Comparison of ENCODE assay signal across 20 cellular contexts in genomic region chr11:68533945-68534344, GRCh38.
A peak's percentile ranks its signal among the peaks of the same experiment; 100 is the strongest.
DNase-seq lines count a peak whose midpoint lies in the region; ATAC-seq and TF ChIP-seq lines count a peak whose summit lies in the region.
"Had no signal": no experiment of that assay in that cellular context is flagged by ENCODE, and none has a peak within 500 bp of the region (broad histone marks: within the 10 kb centered on the region; RNA-seq: fewer than 3 reads in every experiment).

No MANE protein-coding gene starts in this region.

- no CpG with 5 or more reads among the region's 7 CpGs for WGBS in trophoblast cell (ENCODE audit: extremely low coverage, insufficient coverage, insufficient read length)

- H3K4me3 ChIP-seq in trophoblast cell (ENCODE audit: low read depth, low read length) (no peak overlapping the region), osteoblast (ENCODE audit: insufficient read depth, low read length) (no peak overlapping the region)
- H3K4me3 ChIP-seq: dorsolateral prefrontal cortex, SJCRH30 had no signal

- H2AFZ ChIP-seq in trophoblast cell (ENCODE audit: insufficient read depth, low read length, poor library complexity) (no peak overlapping the region), osteoblast (ENCODE audit: low read length) (no peak overlapping the region)

- peak overlapping the region; percentile 11 for H3K27ac Mint-ChIP-seq in activated CD4-positive, alpha-beta T cell treated with anti-CD3 and anti-CD28 coated beads, Interleukin-2, amount 10 ng/mL, durations not matched to agents 7 days and 5 days
- H3K27ac Mint-ChIP-seq in HFFc6, result peak overlapping the region; percentile 61; the same call in 1 of the 2 replicates
- peak overlapping the region; percentile 83 for H3K27ac Mint-ChIP-seq in activated naive CD8-positive, alpha-beta T cell treated with anti-CD3 and anti-CD28 coated beads, Interleukin-2, amount 50 U/mL, for 24 hours

- H3K18ac ChIP-seq in trophoblast cell (ENCODE audit: low read length), result peak overlapping the region; percentile 89

- POLR2A ChIA-PET in activated CD4-positive, alpha-beta T cell treated with anti-CD3 and anti-CD28 coated beads, Interleukin-2, amount 10 ng/mL, durations not matched to agents 7 days and 5 days (lab: Charles Lee), result no interaction called here

- peaks cover 20% of the 10 kb centered on the region for H3K4me1 Mint-ChIP-seq in activated CD4-positive, alpha-beta T cell treated with anti-CD3 and anti-CD28 coated beads, Interleukin-2, amount 10 ng/mL, durations not matched to agents 7 days and 5 days
- peaks cover 6% of the 10 kb centered on the region for H3K4me1 Mint-ChIP-seq in HFFc6 (ENCODE audit: low read depth)
- H3K4me1 Mint-ChIP-seq in activated naive CD8-positive, alpha-beta T cell treated with anti-CD3 and anti-CD28 coated beads, Interleukin-2, amount 50 U/mL, for 24 hours, result peaks cover 39% of the 10 kb centered on the region

- no peak overlapping the region for H3K4me3 Mint-ChIP-seq in activated CD4-positive, alpha-beta T cell treated with anti-CD3 and anti-CD28 coated beads, Interleukin-2, amount 10 ng/mL, durations not matched to agents 7 days and 5 days
- no peak overlapping the region for H3K4me3 Mint-ChIP-seq in HFFc6
- no peak overlapping the region for H3K4me3 Mint-ChIP-seq in activated naive CD8-positive, alpha-beta T cell treated with anti-CD3 and anti-CD28 coated beads, Interleukin-2, amount 50 U/mL, for 24 hours

- H3K27me3 ChIP-seq in trophoblast cell (ENCODE audit: insufficient read depth, low read length), result no peaks in the 10 kb centered on the region
- no peaks in the 10 kb centered on the region for H3K27me3 ChIP-seq in osteoblast (ENCODE audit: insufficient read depth, low read length)
- H3K27me3 ChIP-seq: BE2C, dorsolateral prefrontal cortex, SJCRH30 had no signal

- peaks cover 2% of the 10 kb centered on the region for H3K79me1 ChIP-seq in trophoblast cell (ENCODE audit: low read length)

- ATAC-seq in activated naive CD8-positive, alpha-beta T cell treated with anti-CD3 and anti-CD28 coated beads, Interleukin-2, amount 50 U/mL, for 24 hours, result peak; percentile 68
- ATAC-seq: PC-3 had no signal

- no peak overlapping the region for H2BK120ac ChIP-seq in trophoblast cell (ENCODE audit: insufficient read depth, low read length, poor library complexity)

- no peak overlapping the region for H2BK5ac ChIP-seq in trophoblast cell (ENCODE audit: low read depth, low read length, poor library complexity)

- H3K27me3 Mint-ChIP-seq in activated CD4-positive, alpha-beta T cell treated with anti-CD3 and anti-CD28 coated beads, Interleukin-2, amount 10 ng/mL, durations not matched to agents 7 days and 5 days, result no peaks in the 10 kb centered on the region
- H3K27me3 Mint-ChIP-seq in HFFc6 (ENCODE audit: insufficient read depth), result no peaks in the 10 kb centered on the region
- no peaks in the 10 kb centered on the region for H3K27me3 Mint-ChIP-seq in activated naive CD8-positive, alpha-beta T cell treated with anti-CD3 and anti-CD28 coated beads, Interleukin-2, amount 50 U/mL, for 24 hours

- H3K27ac ChIP-seq in trophoblast cell (ENCODE audit: low read depth, low read length) (no peak overlapping the region), osteoblast (ENCODE audit: low read depth, low read length) (no peak overlapping the region)
- H3K27ac ChIP-seq: dorsolateral prefrontal cortex, SJCRH30 had no signal

- peaks cover 43% of the 10 kb centered on the region for H3K36me3 Mint-ChIP-seq in activated CD4-positive, alpha-beta T cell treated with anti-CD3 and anti-CD28 coated beads, Interleukin-2, amount 10 ng/mL, durations not matched to agents 7 days and 5 days (ENCODE audit: low read depth)
- peaks cover 31% of the 10 kb centered on the region for H3K36me3 Mint-ChIP-seq in HFFc6 (ENCODE audit: low read depth)
- peaks cover 42% of the 10 kb centered on the region for H3K36me3 Mint-ChIP-seq in activated naive CD8-positive, alpha-beta T cell treated with anti-CD3 and anti-CD28 coated beads, Interleukin-2, amount 50 U/mL, for 24 hours (ENCODE audit: low read depth)

- H3K4ac ChIP-seq in trophoblast cell (ENCODE audit: low read depth, low read length), result peak overlapping the region; percentile 93

- H3K36me3 ChIP-seq in trophoblast cell (ENCODE audit: control insufficient read depth in 1 of 2, insufficient read depth in 2 of 2, low read length in 2 of 2) (peaks cover 13 to 14% of the 10 kb centered on the region in 2 experiments), osteoblast (ENCODE audit: insufficient read depth, low read length) (peaks cover 14% of the 10 kb centered on the region)

- H3K9me3 ChIP-seq in trophoblast cell (ENCODE audit: insufficient read depth, low read depth, low read length) (no peaks in the 10 kb centered on the region), osteoblast (ENCODE audit: low read depth, low read length) (no peaks in the 10 kb centered on the region)
- H3K9me3 ChIP-seq: BE2C, SJCRH30 had no signal

- no peak overlapping the region for H3K4me2 ChIP-seq in trophoblast cell (ENCODE audit: low read length)
- no peak overlapping the region for H3K4me2 ChIP-seq in osteoblast (ENCODE audit: insufficient read depth, low read length)

- peak overlapping the region; percentile 70 for H2BK12ac ChIP-seq in trophoblast cell (ENCODE audit: low read length)

- H3K9me3 Mint-ChIP-seq in activated CD4-positive, alpha-beta T cell treated with anti-CD3 and anti-CD28 coated beads, Interleukin-2, amount 10 ng/mL, durations not matched to agents 7 days and 5 days, result no peaks in the 10 kb centered on the region
- no peaks in the 10 kb centered on the region for H3K9me3 Mint-ChIP-seq in HFFc6
- no peaks in the 10 kb centered on the region for H3K9me3 Mint-ChIP-seq in activated naive CD8-positive, alpha-beta T cell treated with anti-CD3 and anti-CD28 coated beads, Interleukin-2, amount 50 U/mL, for 24 hours

- no peak overlapping the region for H3K9ac ChIP-seq in trophoblast cell (ENCODE audit: low read length)

- H4K8ac ChIP-seq in trophoblast cell (ENCODE audit: low read depth, low read length), result peak overlapping the region; percentile 48

- no peak for TF ChIP-seq CTCF in HFFc6 (IDR thresholded peaks at IDR 0.05)
- TF ChIP-seq CTCF in osteoblast (IDR thresholded peaks at IDR 0.05; ENCODE audit: extremely low read depth, low read depth, low read length), result no peak

- H3K4me1 ChIP-seq in trophoblast cell (ENCODE audit: control insufficient read depth in 1 of 2, insufficient read depth in 2 of 2, low read length in 2 of 2) (peaks cover 4 to 6% of the 10 kb centered on the region in 2 experiments), osteoblast (ENCODE audit: insufficient read depth, low read length) (no peaks in the 10 kb centered on the region)
- H3K4me1 ChIP-seq: SJCRH30 had no signal

- H2AK5ac ChIP-seq in trophoblast cell (ENCODE audit: low read length), result no peak overlapping the region

- CTCF ChIA-PET in activated CD4-positive, alpha-beta T cell treated with anti-CD3 and anti-CD28 coated beads, Interleukin-2, amount 10 ng/mL, durations not matched to agents 7 days and 5 days (lab: Charles Lee), result no interaction called here

- H3K23ac ChIP-seq in trophoblast cell (ENCODE audit: low read length), result no peak overlapping the region

- H3K14ac ChIP-seq in trophoblast cell (ENCODE audit: low read length), result no peak overlapping the region

- DNase-seq in activated CD4-positive, alpha-beta T cell treated with anti-CD3 and anti-CD28 coated beads, Interleukin-2, amount 10 ng/mL, durations not matched to agents 7 days and 5 days, result no peak
- no peak for DNase-seq in activated CD4-positive, alpha-beta T cell treated with anti-CD3 and anti-CD28 coated beads for 4 hours
- DNase-seq in HFFc6 (no peak), trophoblast cell (no peak), osteoblast (ENCODE audit: insufficient read length, low spot score, missing footprints) (no peak), nucleus accumbens (lab: John Stamatoyannopoulos, UW) (no peak)
- DNase-seq in activated naive CD8-positive, alpha-beta T cell treated with anti-CD3 and anti-CD28 coated beads, Interleukin-2, amount 50 U/mL, for 24 hours, result no peak
- DNase-seq in stimulated activated CD4-positive, alpha-beta T cell treated with anti-CD3 and anti-CD28 coated beads, Interleukin-2, amount 100 ng/mL, for 48 hours, result no peak
- DNase-seq: amniotic stem cell, BE2C, dorsolateral prefrontal cortex, foreskin fibroblast, HCEC 1CT, hypothalamus, mammary epithelial cell, NCI-H1105, NCI-H2029 treated with DMSO at 0.1 percent for 48 hours, NCI-H345, PC-3, SJCRH30 had no signal

- H4K12ac ChIP-seq in trophoblast cell (ENCODE audit: low read depth, low read length), result peak overlapping the region; percentile 46

- H4K91ac ChIP-seq in trophoblast cell (ENCODE audit: low read depth, low read length), result no peak overlapping the region

- H3K79me2 ChIP-seq in trophoblast cell (ENCODE audit: control insufficient read depth, insufficient read depth, low read length, poor library complexity) (peaks cover 2% of the 10 kb centered on the region), osteoblast (ENCODE audit: insufficient read depth, low read length) (peaks cover 96% of the 10 kb centered on the region)

- H4K20me1 ChIP-seq in osteoblast (ENCODE audit: insufficient read depth, low read length), result peaks cover 23% of the 10 kb centered on the region

Comparison
In these comparisons a context has a peak if more than half of its experiments do, and no peak if none do; other contexts are left out.
1. H3K27ac Mint-ChIP-seq: peak in every context shown above with its lines; median percentile 83 in activated naive CD8-positive, alpha-beta T cell treated with anti-CD3 and anti-CD28 coated beads, Interleukin-2, amount 50 U/mL, for 24 hours; 61 in HFFc6; 11 in activated CD4-positive, alpha-beta T cell treated with anti-CD3 and anti-CD28 coated beads, Interleukin-2, amount 10 ng/mL, durations not matched to agents 7 days and 5 days.